In the genomic region with DNA sequence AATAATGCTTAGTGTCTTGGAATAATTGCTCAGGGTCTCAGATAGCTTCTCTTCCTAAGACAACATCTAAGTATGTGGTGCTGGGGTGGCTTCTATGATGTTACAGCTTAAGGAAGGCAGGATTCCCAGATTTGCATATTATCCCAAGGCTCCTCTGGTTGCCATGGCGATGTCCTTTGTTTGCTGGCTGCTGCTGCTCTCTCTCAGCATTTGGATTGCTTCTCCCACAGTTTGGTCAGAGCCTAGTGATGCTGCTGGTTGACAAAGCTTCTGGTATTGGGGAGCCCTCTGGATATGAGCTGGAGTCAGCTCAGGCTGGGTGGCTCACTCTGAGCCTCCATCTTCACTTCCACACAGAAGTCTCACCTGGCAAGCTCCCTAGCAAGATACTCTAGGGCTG, we compare ENCODE assay signal across 1 cellular context.
A peak's percentile ranks its signal among the peaks of the same experiment; 100 is the strongest.
TF ChIP-seq lines count a peak whose summit lies in the region.

No MANE protein-coding gene starts in this region.

TF ChIP-seq in H1, 55 proteins besides CTCF, POLR2A, EP300 and RAD21:
- TF ChIP-seq TAF7 (optimal IDR thresholded peaks at IDR 0.05; ENCODE audit: borderline replicate concordance, low read depth, low read length) (no peak), BRCA1 (IDR thresholded peaks at IDR 0.05; ENCODE audit: low read depth, low read length) (no peak), SP1 (IDR thresholded peaks at IDR 0.05; ENCODE audit: low read depth, low read length) (peak; percentile 36; the same call in 1 of the 2 replicates), PHF8 (conservative IDR thresholded peaks at IDR 0.05; ENCODE audit: low read depth, low read length) (no peak), BCL11A (IDR thresholded peaks at IDR 0.05; ENCODE audit: low read depth in 2 of 2, low read length in 2 of 2) (no peak), ZNF274 (IDR thresholded peaks at IDR 0.05; ENCODE audit: borderline replicate concordance, extremely low read depth, low read length) (no peak), RXRA (IDR thresholded peaks at IDR 0.05; ENCODE audit: insufficient read depth, low read depth, low read length) (no peak)
